ENCODE assay signal across 23 cellular contexts in the genomic region with DNA sequence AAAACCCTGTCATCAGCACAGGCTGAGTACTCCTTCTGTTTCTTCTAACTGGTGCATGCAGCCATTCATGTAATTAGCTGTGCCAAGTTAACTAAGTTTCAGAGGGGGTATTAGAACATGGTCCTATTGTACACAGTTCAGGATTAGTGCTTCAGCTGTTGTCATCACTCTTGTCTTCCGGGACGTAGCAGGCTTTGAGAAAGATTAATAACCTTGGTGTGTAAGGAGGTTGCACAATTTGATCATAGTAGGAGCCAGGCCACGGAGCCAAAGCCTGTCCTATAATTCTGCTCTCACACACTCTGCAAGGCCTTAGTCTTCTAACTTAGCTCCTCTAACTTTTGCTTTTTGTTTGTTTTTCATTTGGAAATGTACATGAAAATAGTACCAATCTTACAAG. TPM values are rescaled to one million over a fixed set of nuclear protein-coding genes. Genes with fewer than 3 reads are reported as not detected.
DNase-seq lines count a peak whose midpoint lies in the region; ATAC-seq, FAIRE-seq and TF ChIP-seq lines count a peak whose summit lies in the region.
"Had no signal": no experiment of that assay in that cellular context is flagged by ENCODE, and none has a peak within 500 bp of the region (broad histone marks: within the 10 kb centered on the region; RNA-seq: fewer than 3 reads in every experiment).

No MANE protein-coding gene starts in this region.

- H3K27me3 ChIP-seq in adipocyte (replicated peaks; ENCODE audit: control insufficient read depth, insufficient read depth, low read length) (no peaks in the 10 kb centered on the region), heart right ventricle (no peaks in the 10 kb centered on the region)
- H3K27me3 ChIP-seq: BLaER1, vagina had no signal

- H3K4me1 ChIP-seq in adipocyte (ENCODE audit: control insufficient read depth, insufficient read depth, low read length) (peaks cover 24% of the 10 kb centered on the region), heart right ventricle (peaks cover 0 to 79% (median 37%) of the 10 kb centered on the region in 9 donors)
- H3K4me1 ChIP-seq: BLaER1, Caco-2 had no signal

- intact Hi-C loops in heart right ventricle (cut with DNase I) (loop anchor here in 2 of 10 donors (5.0 kb wide), 1 partner anchor 42 kb away; no protein-coding TSS in a partner anchor), posterior cingulate gyrus (cut with DNase I) (no loop called here)

- H3K9me3 ChIP-seq in adipocyte (ENCODE audit: control insufficient read depth, low read length) (no peaks in the 10 kb centered on the region), heart right ventricle (no peaks in the 10 kb centered on the region)
- H3K9me3 ChIP-seq: BLaER1, Caco-2, SK-N-SH, vagina had no signal

- no peaks in the 10 kb centered on the region for H3K36me3 ChIP-seq in adipocyte (ENCODE audit: control insufficient read depth, insufficient read depth, low read length, severe bottlenecking)
- peaks cover 0 to 34% (median 4%) of the 10 kb centered on the region in 9 donors for H3K36me3 ChIP-seq in heart right ventricle
- H3K36me3 ChIP-seq: BLaER1, vagina had no signal

- no peak for FAIRE-seq in GM12891 (lab: Jason Lieb, UNC)
- FAIRE-seq: A204.1, GM18507, RCC 7860 had no signal

- 38 to 46% methylated on average over 3 of the region's 3 CpGs for WGBS in heart right ventricle, 2 donors

- TF ChIP-seq CTCF in heart right ventricle (IDR thresholded peaks at IDR 0.05), result no peak

- H3K27ac ChIP-seq in heart right ventricle, result peak overlapping the region in 5 of 10 donors; percentile 16 to 57 (median 29)
- H3K27ac ChIP-seq: BLaER1, vagina had no signal

- no peak for TF ChIP-seq POLR2A in GM12891 (IDR thresholded peaks at IDR 0.05; ENCODE audit: low read depth, low read length)

- DNase-seq in NCI-H524 (lab: John Stamatoyannopoulos, UW), result peak; percentile 18 to 77
- no peak for DNase-seq in NCI-H524 treated with DMSO at 0.1 percent for 48 hours (lab: John Stamatoyannopoulos, UW)
- no peak for DNase-seq in adipocyte (ENCODE audit: low read depth)
- DNase-seq in heart right ventricle, result no peak
- DNase-seq in skeletal muscle cell (ENCODE audit: low read depth), result peak; percentile 71
- no peak for DNase-seq in activated CD4-positive, CD25-positive, alpha-beta regulatory T cell (lab: John Stamatoyannopoulos, UW)
- DNase-seq in posterior cingulate gyrus, result no peak
- no peak for DNase-seq in GM12891 (ENCODE audit: insufficient read length, low spot score)
- DNase-seq: activated CD8-positive, alpha-beta memory T cell treated with anti-CD3 and anti-CD28 coated beads for 24 hours; activated naive CD4-positive, alpha-beta T cell treated with Interleukin-2 at 50 U/mL for 16 hours; activated T-cell treated with anti-CD3 and anti-CD28 coated beads, Interleukin-2, amount 50 U/mL, for 4 hours; anterior cingulate cortex; Caco-2; effector CD4-positive, alpha-beta T cell; glutamatergic neuron; midbrain; SK-N-SH had no signal

- no peak overlapping the region for H3K4me3 ChIP-seq in adipocyte (ENCODE audit: low read length)
- no peak overlapping the region for H3K4me3 ChIP-seq in heart right ventricle
- H3K4me3 ChIP-seq in skeletal muscle cell (ENCODE audit: low read depth, low read length), result no peak overlapping the region
- H3K4me3 ChIP-seq: BLaER1, vagina had no signal

- peak in 5 of 8 donors; percentile 12 to 89 (median 66) for ATAC-seq in heart right ventricle
- ATAC-seq: activated T-cell treated with anti-CD3 and anti-CD28 coated beads, Interleukin-2, amount 50 U/mL, for 4 hours; left lobe of liver had no signal

- peak overlapping the region; percentile 28 for H3K9ac ChIP-seq in adipocyte (ENCODE audit: low read length)
- H3K9ac ChIP-seq: BLaER1, SK-N-SH had no signal

TF ChIP-seq in GM12891, 5 proteins besides CTCF, POLR2A, EP300 and RAD21:
- TF ChIP-seq POU2F2 (IDR thresholded peaks at IDR 0.05; ENCODE audit: low read depth, low read length) (no peak), TAF1 (IDR thresholded peaks at IDR 0.05; ENCODE audit: low read depth, low read length) (no peak), POLR2AphosphoS5 (IDR thresholded peaks at IDR 0.05; ENCODE audit: low read depth, low read length) (no peak), SPI1 (IDR thresholded peaks at IDR 0.05; ENCODE audit: low read depth, low read length) (no peak), PAX5 (IDR thresholded peaks at IDR 0.05; ENCODE audit: insufficient read depth, low read length, severe bottlenecking) (no peak)

RNA-seq across cellular contexts. Expression of a gene that starts 44.7 kb away (rescaled TPM):
- total RNA-seq in heart right ventricle, result 100 to 1,000 TPM in 8 of 10 donors, 10 to 100 TPM in 2; 76.8 to 318 (median 178) TPM
- 10 to 100 TPM; 21.2 to 84.4 TPM for polyA plus RNA-seq in heart right ventricle
- 0.01 TPM for polyA plus RNA-seq in GM12891 (2012; ENCODE audit: low read depth, missing spikeins)

RNA-seq across cellular contexts. Expression of a gene that starts 47.1 kb away (rescaled TPM):
- 1 to 10 TPM in 6 of 10 donors, under 1 TPM in 4; 0.30 to 2.3 (median 1.1) TPM for total RNA-seq in heart right ventricle
- polyA plus RNA-seq in heart right ventricle, result 1 to 10 TPM in 1 of 2 donors, under 1 TPM in 1; 0.90 to 2.0 TPM
- polyA plus RNA-seq in GM12891 (2012; ENCODE audit: low read depth, missing spikeins), result 0.59 TPM

Comparison
In these comparisons a context has a peak if more than half of its experiments do, and no peak if none do; other contexts are left out.
1. DNase-seq: peak in NCI-H524 (2 of 2) and skeletal muscle cell (single experiment); none in NCI-H524 treated with DMSO at 0.1 percent for 48 hours (single experiment), adipocyte (single experiment), heart right ventricle (0 of 2), activated CD4-positive, CD25-positive, alpha-beta regulatory T cell (0 of 4), posterior cingulate gyrus (0 of 10) and GM12891 (single experiment).